ENCODE assay signal across 16 cellular contexts in genomic region chr4:13647012-13647411, GRCh38. TPM values are rescaled to one million over a fixed set of nuclear protein-coding genes. Genes with fewer than 3 reads are reported as not detected.
DNase-seq lines count a peak whose midpoint lies in the region; ATAC-seq, FAIRE-seq and TF ChIP-seq lines count a peak whose summit lies in the region.
"Had no signal": no experiment of that assay in that cellular context is flagged by ENCODE, and none has a peak within 500 bp of the region (broad histone marks: within the 10 kb centered on the region; RNA-seq: fewer than 3 reads in every experiment).

No MANE protein-coding gene starts in this region.

- peak overlapping the region in 1 of 2 experiments; percentile 74; a peak in 2 of 4 replicates for H4K8ac ChIP-seq in IMR-90 (ENCODE audit: low read depth in 2 of 2, low read length in 2 of 2)
- H4K8ac ChIP-seq in neuronal stem cell (ENCODE audit: low read depth, low read length), result no peak overlapping the region

- H3K27me3 ChIP-seq in IMR-90 (ENCODE audit: control insufficient read depth, insufficient read depth, low read length), result no peaks in the 10 kb centered on the region
- H3K27me3 ChIP-seq in GM12878 (replicated peaks in 1 of 2; ENCODE audit: control insufficient read depth in 2 of 2, insufficient read depth in 2 of 2, low read length in 1 of 2), result no peaks in the 10 kb centered on the region
- no peaks in the 10 kb centered on the region for H3K27me3 ChIP-seq in neuronal stem cell (ENCODE audit: control insufficient read depth in 3 of 3, insufficient read depth in 3 of 3, low read depth in 1 of 3, low read length in 3 of 3)
- H3K27me3 ChIP-seq: ovary, tibial nerve had no signal

- H2AK9ac ChIP-seq in IMR-90 (replicated peaks; ENCODE audit: low read depth, low read length, poor library complexity), result no peak overlapping the region

- ATAC-seq in activated CD8-positive, alpha-beta T cell treated with anti-CD3 and anti-CD28 coated beads, Interleukin-2, amount 10 ng/mL, durations not matched to agents 7 days and 5 days, result no peak
- ATAC-seq in activated CD8-positive, alpha-beta T cell treated with anti-CD3 and anti-CD28 coated beads for 36 hours, result no peak
- peak; percentile 29; the same call in 1 of the 2 replicates for ATAC-seq in IMR-90 (ENCODE audit: low read depth)
- ATAC-seq in GM12878, result no peak
- ATAC-seq in HG03108 (IDR thresholded peaks at IDR 0.05; ENCODE audit: unreplicated experiment), result no peak
- ATAC-seq: A549 had no signal

- H2BK20ac ChIP-seq in IMR-90 (ENCODE audit: low read depth, low read length), result no peak overlapping the region

- peaks cover 6% of the 10 kb centered on the region for H3K4me1 Mint-ChIP-seq in activated CD8-positive, alpha-beta T cell treated with anti-CD3 and anti-CD28 coated beads, Interleukin-2, amount 10 ng/mL, durations not matched to agents 7 days and 5 days (ENCODE audit: low read depth)
- H3K4me1 Mint-ChIP-seq in activated CD8-positive, alpha-beta T cell treated with anti-CD3 and anti-CD28 coated beads for 36 hours (ENCODE audit: low read depth), result peaks cover 2% of the 10 kb centered on the region

- no peaks in the 10 kb centered on the region for H4K20me1 ChIP-seq in IMR-90 (ENCODE audit: insufficient read depth, low read length)
- H4K20me1 ChIP-seq in GM12878 (ENCODE audit: control insufficient read depth, insufficient read depth), result no peaks in the 10 kb centered on the region

- H4K91ac ChIP-seq in IMR-90 (ENCODE audit: insufficient read depth, low read depth, low read length), result peak overlapping the region; percentile 28; the same call in 1 of the 2 replicates
- H4K91ac ChIP-seq in neuronal stem cell (ENCODE audit: low read depth, low read length, poor library complexity), result no peak overlapping the region

- H3K36me3 ChIP-seq in IMR-90 (ENCODE audit: control insufficient read depth, insufficient read depth, low read length) (no peaks in the 10 kb centered on the region), GM12878 (ENCODE audit: control insufficient read depth in 2 of 2, insufficient read depth in 2 of 2, low read length in 1 of 2) (no peaks in the 10 kb centered on the region), neuronal stem cell (replicated peaks in 1 of 2; ENCODE audit: control insufficient read depth in 2 of 2, insufficient read depth in 2 of 2, low read length in 2 of 2) (no peaks in the 10 kb centered on the region)
- H3K36me3 ChIP-seq: ovary, tibial nerve had no signal

- POLR2A ChIA-PET in activated CD8-positive, alpha-beta T cell treated with anti-CD3 and anti-CD28 coated beads, Interleukin-2, amount 10 ng/mL, durations not matched to agents 7 days and 5 days (lab: Charles Lee), result no interaction called here
- POLR2A ChIA-PET in activated CD8-positive, alpha-beta T cell treated with anti-CD3 and anti-CD28 coated beads for 36 hours (lab: Charles Lee), result no interaction called here
- POLR2A ChIA-PET in IMR-90 (lab: Charles Lee; ENCODE audit: unreplicated experiment) (no interaction called here), GM12878 (lab: Charles Lee) (no interaction called here)

- RAD21 ChIA-PET in GM12878 (lab: Charles Lee; ENCODE audit: unreplicated experiment), result no interaction called here

- H3K4me1 ChIP-seq in IMR-90 (ENCODE audit: control insufficient read depth, insufficient read depth, low read length) (peaks cover 4% of the 10 kb centered on the region), GM12878 (ENCODE audit: control insufficient read depth, insufficient read depth, low read length) (no peaks in the 10 kb centered on the region), neuronal stem cell (ENCODE audit: control insufficient read depth in 2 of 2, insufficient read depth in 1 of 2, low read depth in 1 of 2, low read length in 2 of 2) (peaks cover 0 to 3% of the 10 kb centered on the region in 2 donors)

- H3K23ac ChIP-seq in IMR-90 (ENCODE audit: low read depth, low read length) (0 out of 2 replicates have a peak overlapping the region, but pooled peaks have one; percentile 29), neuronal stem cell (ENCODE audit: low read depth, low read length, poor library complexity) (no peak overlapping the region)

- H3K9me3 ChIP-seq in IMR-90 (ENCODE audit: control insufficient read depth, insufficient read depth, low read length) (no peaks in the 10 kb centered on the region), GM12878 (replicated peaks; ENCODE audit: control insufficient read depth, insufficient read depth, low read length) (no peaks in the 10 kb centered on the region), neuronal stem cell (replicated peaks in 1 of 2; ENCODE audit: control insufficient read depth in 2 of 2, insufficient read depth in 1 of 2, low read depth in 1 of 2, low read length in 2 of 2) (no peaks in the 10 kb centered on the region)
- H3K9me3 ChIP-seq: A549, ovary, tibial nerve had no signal

- no peak for TF ChIP-seq CTCF in activated CD8-positive, alpha-beta T cell treated with anti-CD3 and anti-CD28 coated beads for 36 hours (IDR thresholded peaks at IDR 0.05)
- TF ChIP-seq CTCF in IMR-90 (conservative IDR thresholded peaks at IDR 0.05; ENCODE audit: low read depth, low read length), result no peak
- TF ChIP-seq CTCF in GM12878 (IDR thresholded peaks at IDR 0.05 in 2 of 3, conservative IDR thresholded peaks at IDR 0.05 in 1 of 3; ENCODE audit: control insufficient read depth in 2 of 3, extremely low read depth in 1 of 3, insufficient read depth in 1 of 3, low read depth in 3 of 3, low read length in 3 of 3), result no peak

- H3K27me3 Mint-ChIP-seq in activated CD8-positive, alpha-beta T cell treated with anti-CD3 and anti-CD28 coated beads, Interleukin-2, amount 10 ng/mL, durations not matched to agents 7 days and 5 days (ENCODE audit: low read depth), result peaks cover 22% of the 10 kb centered on the region
- H3K27me3 Mint-ChIP-seq in activated CD8-positive, alpha-beta T cell treated with anti-CD3 and anti-CD28 coated beads for 36 hours, result peaks cover 15% of the 10 kb centered on the region

- H2BK5ac ChIP-seq in IMR-90 (ENCODE audit: low read depth, low read length, poor library complexity, severe bottlenecking) (no peak overlapping the region), neuronal stem cell (ENCODE audit: low read length) (no peak overlapping the region)

- no peak overlapping the region for H2BK12ac ChIP-seq in neuronal stem cell (ENCODE audit: low read length)

- H3K27ac Mint-ChIP-seq in activated CD8-positive, alpha-beta T cell treated with anti-CD3 and anti-CD28 coated beads, Interleukin-2, amount 10 ng/mL, durations not matched to agents 7 days and 5 days, result peak overlapping the region; percentile 50
- no peak overlapping the region for H3K27ac Mint-ChIP-seq in activated CD8-positive, alpha-beta T cell treated with anti-CD3 and anti-CD28 coated beads for 36 hours
- H3K27ac Mint-ChIP-seq: activated naive CD8-positive, alpha-beta T cell had no signal

- no peak overlapping the region for H3K18ac ChIP-seq in IMR-90 (ENCODE audit: low read depth, low read length)
- no peak overlapping the region for H3K18ac ChIP-seq in neuronal stem cell (ENCODE audit: low read length)

- peak overlapping the region; percentile 44; the same call in 1 of the 2 replicates for H3K14ac ChIP-seq in IMR-90 (replicated peaks; ENCODE audit: low read depth, low read length)
- no peak overlapping the region for H3K14ac ChIP-seq in neuronal stem cell (ENCODE audit: low read length)

- H3K27ac ChIP-seq in IMR-90 (ENCODE audit: insufficient read depth, low read length) (no peak overlapping the region), GM12878 (ENCODE audit: control insufficient read depth, insufficient read depth) (no peak overlapping the region), neuronal stem cell (replicated peaks; ENCODE audit: low read length) (no peak overlapping the region)
- H3K27ac ChIP-seq: tibial nerve had no signal

- SMC1A ChIA-PET in GM12878 (lab: Charles Lee; ENCODE audit: uncharacterized antibody, unreplicated experiment), result interaction anchor here (0.7 kb wide), 1 partner anchor 35 kb away, joined by 3 read pairs; no protein-coding TSS in a partner anchor

- dilution Hi-C loops in IMR-90 (cut with HindIII; ENCODE audit: low sequenced_read_pairs, unreplicated experiment), result no loop called here

- TF ChIP-seq POLR2A in IMR-90 (IDR thresholded peaks at IDR 0.05; ENCODE audit: low read depth, low read length) (no peak), GM12878 (IDR thresholded peaks at IDR 0.05; ENCODE audit: low read depth, low read length) (no peak)

- TF ChIP-seq RAD21 in IMR-90 (IDR thresholded peaks at IDR 0.05; ENCODE audit: low read length) (no peak), GM12878 (IDR thresholded peaks at IDR 0.05; ENCODE audit: insufficient read depth, low read depth, low read length) (no peak)

- WGBS in IMR-90 (ENCODE audit: extremely low coverage in 2 of 2, insufficient read length in 1 of 2), 2 experiments, result 40% methylated on average over 1 of the region's 6 CpGs; no CpG with 5 or more reads in 1 of the 2 experiments
- 4% methylated on average over 6 of the region's 6 CpGs for WGBS in GM12878 (ENCODE audit: insufficient coverage, insufficient replicate concordance, low lambda C conversion rate, missing lambda C conversion rate)
- no CpG with 5 or more reads among the region's 6 CpGs for WGBS in neuronal stem cell (ENCODE audit: extremely low coverage in 2 of 2, insufficient read length in 2 of 2, insufficient replicate concordance in 1 of 2), 2 donors

- H3K56ac ChIP-seq in IMR-90 (ENCODE audit: extremely low read depth, insufficient read depth, low read length), result no peak overlapping the region

- no peaks in the 10 kb centered on the region for H3K9me3 Mint-ChIP-seq in activated CD8-positive, alpha-beta T cell treated with anti-CD3 and anti-CD28 coated beads, Interleukin-2, amount 10 ng/mL, durations not matched to agents 7 days and 5 days (ENCODE audit: insufficient read depth)
- H3K9me3 Mint-ChIP-seq in activated CD8-positive, alpha-beta T cell treated with anti-CD3 and anti-CD28 coated beads for 36 hours, result no peaks in the 10 kb centered on the region

- H2AFZ ChIP-seq in IMR-90 (replicated peaks; ENCODE audit: low read length, poor library complexity) (peak overlapping the region; percentile 87), GM12878 (ENCODE audit: control insufficient read depth, low read depth, low read length) (peak overlapping the region; percentile 45), neuronal stem cell (ENCODE audit: low read length) (peak overlapping the region; percentile 88)

- no peaks in the 10 kb centered on the region for H3K36me3 Mint-ChIP-seq in activated CD8-positive, alpha-beta T cell treated with anti-CD3 and anti-CD28 coated beads, Interleukin-2, amount 10 ng/mL, durations not matched to agents 7 days and 5 days (ENCODE audit: low read depth)
- H3K36me3 Mint-ChIP-seq in activated CD8-positive, alpha-beta T cell treated with anti-CD3 and anti-CD28 coated beads for 36 hours (ENCODE audit: low read depth), result no peaks in the 10 kb centered on the region
- H3K36me3 Mint-ChIP-seq: activated naive CD8-positive, alpha-beta T cell had no signal

- BruUV-seq in IMR-90 (replicated peaks; lab: Mats Ljungman, UMichigan) (no TSS peak), GM12878 (replicated peaks; lab: Mats Ljungman, UMichigan) (no TSS peak)

- peak overlapping the region; percentile 10; the same call in 1 of the 2 replicates for H4K5ac ChIP-seq in IMR-90 (ENCODE audit: low read depth, low read length)

- TF ChIP-seq EP300 in GM12878 (IDR thresholded peaks at IDR 0.05; ENCODE audit: borderline replicate concordance in 1 of 2, control insufficient read depth in 1 of 2, low read depth in 2 of 2, low read length in 2 of 2), result no peak

- H3K79me2 ChIP-seq in GM12878 (ENCODE audit: control insufficient read depth, insufficient read depth, low read length), result no peaks in the 10 kb centered on the region

- no peak overlapping the region for H2AK5ac ChIP-seq in IMR-90 (ENCODE audit: low read depth, low read length)
- H2AK5ac ChIP-seq in neuronal stem cell (ENCODE audit: low read depth, low read length), result no peak overlapping the region

- DNase-seq in activated CD8-positive, alpha-beta T cell treated with anti-CD3 and anti-CD28 coated beads, Interleukin-2, amount 10 ng/mL, durations not matched to agents 7 days and 5 days, result no peak
- DNase-seq in activated CD8-positive, alpha-beta T cell treated with anti-CD3 and anti-CD28 coated beads for 36 hours, result no peak
- DNase-seq in IMR-90 (no peak), GM12878 (ENCODE audit: low read depth, low spot score) (no peak), neuronal stem cell (ENCODE audit: low spot score) (no peak), HTR-8/SVneo (ENCODE audit: insufficient read length, low spot score) (no peak), NCI-H226 (no peak)
- DNase-seq: activated CD4-positive, alpha-beta T cell treated with anti-CD3 and anti-CD28 coated beads, Interleukin-2, amount 50 U/mL, for 1 hour; mesendoderm; SW 1271 had no signal

- H3K4ac ChIP-seq in IMR-90 (ENCODE audit: low read depth, low read length), result no peak overlapping the region
- H3K4ac ChIP-seq in neuronal stem cell (ENCODE audit: low read length), result no peak overlapping the region

- no peak overlapping the region for H2BK15ac ChIP-seq in IMR-90 (ENCODE audit: low read depth, low read length)
- H2BK15ac ChIP-seq in neuronal stem cell (ENCODE audit: low read length), result no peak overlapping the region

- H3K4me2 ChIP-seq in IMR-90 (ENCODE audit: low read depth, low read length) (peak overlapping the region; percentile 83), GM12878 (ENCODE audit: control insufficient read depth, insufficient read depth) (0 out of 2 replicates have a peak overlapping the region, but pooled peaks have one; percentile 7), neuronal stem cell (ENCODE audit: insufficient read depth, low read length, poor library complexity, severe bottlenecking) (no peak overlapping the region)
- H3K4me2 ChIP-seq: A549 had no signal

- intact Hi-C loops in activated CD8-positive, alpha-beta T cell treated with anti-CD3 and anti-CD28 coated beads for 36 hours (cut with micrococcal nuclease), result no loop called here
- intact Hi-C loops in IMR-90 (cut with micrococcal nuclease) (no loop called here), GM12878 (cut with micrococcal nuclease; ENCODE audit: unreplicated experiment) (no loop called here)

- H2BK120ac ChIP-seq in IMR-90 (ENCODE audit: low read depth, low read length), result peak overlapping the region; percentile 70; the same call in 1 of the 2 replicates
- H2BK120ac ChIP-seq in neuronal stem cell (ENCODE audit: low read depth, low read length), result no peak overlapping the region

- H3K9ac ChIP-seq in IMR-90 (ENCODE audit: low read depth, low read length) (peak overlapping the region; percentile 11; the same call in 1 of the 2 replicates), GM12878 (ENCODE audit: control insufficient read depth, insufficient read depth, low read length) (no peak overlapping the region), neuronal stem cell (ENCODE audit: low read depth, low read length, poor library complexity) (no peak overlapping the region)

- CTCF ChIA-PET in activated CD8-positive, alpha-beta T cell treated with anti-CD3 and anti-CD28 coated beads, Interleukin-2, amount 10 ng/mL, durations not matched to agents 7 days and 5 days (lab: Charles Lee), result interaction anchor here (1.4 to 1.8 kb wide), 2 partner anchors 9 to 19 kb away, joined by 4 to 6 read pairs; no protein-coding TSS in a partner anchor
- CTCF ChIA-PET in activated CD8-positive, alpha-beta T cell treated with anti-CD3 and anti-CD28 coated beads for 36 hours (lab: Charles Lee), result interaction anchor here (1.8 kb wide), 1 partner anchor 10 kb away, joined by 5 read pairs; no protein-coding TSS in a partner anchor
- CTCF ChIA-PET in IMR-90 (lab: Yijun Ruan, JAX), result no interaction called here
- CTCF ChIA-PET in GM12878 (lab: Yijun Ruan, JAX), result interaction anchor here (1.5 kb wide), 1 partner anchor 10 kb away, joined by 4 read pairs; no protein-coding TSS in a partner anchor

- no peak for FAIRE-seq in GM12878 (lab: Jason Lieb, UNC)
- no peak for FAIRE-seq in HTR-8/SVneo (lab: Jason Lieb, UNC)
- FAIRE-seq: A549, colon had no signal

- H3K4me3 Mint-ChIP-seq in activated CD8-positive, alpha-beta T cell treated with anti-CD3 and anti-CD28 coated beads, Interleukin-2, amount 10 ng/mL, durations not matched to agents 7 days and 5 days, result peak overlapping the region; percentile 42
- no peak overlapping the region for H3K4me3 Mint-ChIP-seq in activated CD8-positive, alpha-beta T cell treated with anti-CD3 and anti-CD28 coated beads for 36 hours
- H3K4me3 Mint-ChIP-seq: activated naive CD8-positive, alpha-beta T cell had no signal

- in situ Hi-C loops in IMR-90 (cut with MboI; ENCODE audit: low sequenced_read_pairs), result loop anchor here (25.0 kb wide), 1 partner anchor 1815 kb away; the partner anchor contains the start of gene CC2D2A
- in situ Hi-C loops in GM12878 (cut with MboI), result no loop called here

- H3K4me3 ChIP-seq in IMR-90 (ENCODE audit: insufficient read depth, low read depth, low read length) (peak overlapping the region; percentile 20; the same call in 1 of the 2 replicates), GM12878 (no peak overlapping the region), neuronal stem cell (ENCODE audit: low read length in 2 of 2) (no peak overlapping the region)
- H3K4me3 ChIP-seq: A549, ovary, tibial nerve had no signal

- H3K9me1 ChIP-seq in IMR-90 (ENCODE audit: insufficient read depth, low read length), result no peaks in the 10 kb centered on the region

- H3K79me1 ChIP-seq in IMR-90 (ENCODE audit: low read depth in 1 of 2, low read length in 2 of 2) (no peaks in the 10 kb centered on the region), neuronal stem cell (ENCODE audit: low read depth, low read length) (no peaks in the 10 kb centered on the region)

RNA-seq across cellular contexts. Expression of gene BOD1L1, which starts 19.5 kb away (rescaled TPM):
- 10 to 100 TPM; 29.7 to 30.2 TPM for total RNA-seq in activated CD8-positive, alpha-beta T cell treated with anti-CD3 and anti-CD28 coated beads, Interleukin-2, amount 10 ng/mL, durations not matched to agents 7 days and 5 days
- total RNA-seq in activated CD8-positive, alpha-beta T cell treated with anti-CD3 and anti-CD28 coated beads for 36 hours, result 10 to 100 TPM; 27.2 to 28.9 TPM
- 26.9 and 34.4 TPM in 2 replicates for total RNA-seq in IMR-90 (2012; rRNA removed)
- 11.0 and 13.5 TPM in 2 replicates for polyA plus RNA-seq in IMR-90 (2012; rRNA removed)
- polyA plus RNA-seq in IMR-90 (2012; cell fraction: cytosol; rRNA removed), result 2.2 and 2.6 TPM in 2 replicates
- 3.8 and 36.0 TPM in 2 replicates for polyA plus RNA-seq in IMR-90 (2012; cell fraction: nucleus; rRNA removed; ENCODE audit: low replicate concordance)
- total RNA-seq in GM12878 (2013; cell fraction: nucleolus; rRNA removed), result 118 and 124 TPM in 2 replicates
- total RNA-seq in GM12878 (2014; rRNA removed), result 26.2 and 28.3 TPM in 2 replicates
- 40.4 and 47.3 TPM in 2 replicates for total RNA-seq in GM12878 (2014; rRNA removed; fragmentation: Illumina TruSeq; extraction: Trizol)
- 29.5 and 32.3 TPM in 2 replicates for total RNA-seq in GM12878 (2021)
- 19.3 TPM for polyA plus RNA-seq in GM12878 (2011; ENCODE audit: low read depth)
- polyA plus RNA-seq in GM12878 (2011; rRNA removed), result 25.9 and 41.0 TPM in 2 replicates
- polyA plus RNA-seq in GM12878 (2011; cell fraction: cytosol; rRNA removed), result 10.2 TPM in 2 replicates
- 41.7 and 43.8 TPM in 2 replicates for polyA plus RNA-seq in GM12878 (2011; cell fraction: nucleus; rRNA removed)
- polyA plus RNA-seq in GM12878 (2012), result 21.5 and 24.3 TPM in 2 replicates
- polyA plus RNA-seq in GM12878 (2014; fragmentation: Illumina TruSeq; extraction: Trizol), result 41.6 and 51.9 TPM in 2 replicates
- polyA plus RNA-seq in GM12878 (2014; fragmentation: Nextera tagmentation; extraction: Ambion mirVana), result 10 to 100 TPM in 1 of 2 experiments, 1 to 10 TPM in 1; 6.8 to 12.1 TPM
- 20.9 and 22.8 TPM in 2 replicates for polyA plus RNA-seq in GM12878 (2014; rRNA removed)
- 1 to 10 TPM; 8.8 to 8.9 TPM for polyA plus RNA-seq in GM12878 (2016; fragmentation: Nextera tagmentation; extraction: Ambion mirVana)
- 30.0 and 38.5 TPM in 2 replicates for polyA minus RNA-seq in GM12878 (2011; rRNA and poly(A)+ RNA removed)
- 10.2 and 15.7 TPM in 2 replicates for polyA minus RNA-seq in GM12878 (2011; cell fraction: cytosol; rRNA and poly(A)+ RNA removed)
- polyA minus RNA-seq in GM12878 (2011; cell fraction: nucleus; rRNA and poly(A)+ RNA removed), result 38.2 and 50.9 TPM in 2 replicates
- polyA plus RNA-seq in neuronal stem cell (2013, experiment 1 of 2), result 18.1 TPM
- 17.5 TPM for polyA plus RNA-seq in neuronal stem cell (2013, experiment 2 of 2)
